ENCODE assay signal across 2 cellular contexts in genomic region chr4:150080875-150081274, GRCh38.
TF ChIP-seq lines count a peak whose summit lies in the region.

No MANE protein-coding gene starts in this region.

TF ChIP-seq in SK-N-SH, 30 proteins besides CTCF, POLR2A, EP300 and RAD21 (continued from another document):
- no peak for TF ChIP-seq NRF1 (IDR thresholded peaks at IDR 0.05; ENCODE audit: low read depth, low read length)
- TF ChIP-seq TEAD4 (IDR thresholded peaks at IDR 0.05; ENCODE audit: borderline replicate concordance, insufficient read depth), result no peak
- TF ChIP-seq YY1 (IDR thresholded peaks at IDR 0.05; ENCODE audit: low read depth), result no peak
- no peak for TF ChIP-seq FOSL2 (IDR thresholded peaks at IDR 0.05; ENCODE audit: borderline replicate concordance, low read depth)
- TF ChIP-seq GABPA (IDR thresholded peaks at IDR 0.05; ENCODE audit: low read depth), result no peak
- TF ChIP-seq FOXM1 (IDR thresholded peaks at IDR 0.05; ENCODE audit: low read depth), result no peak
- no peak for TF ChIP-seq GATA2 (CRISPR knock-in tag; IDR thresholded peaks at IDR 0.05)
TF ChIP-seq in SK-N-SH: peak in this region for 0.

TF ChIP-seq in SK-N-SH treated with all-trans-retinoic acid at 6 μM for 48 hours, 23 proteins besides CTCF, POLR2A, EP300 and RAD21 (continued from another document):
- TF ChIP-seq CSDC2 (CRISPR knock-in tag; IDR thresholded peaks at IDR 0.05) (no peak), ZFP30 (CRISPR knock-in tag; IDR thresholded peaks at IDR 0.05) (no peak), ZNF70 (CRISPR knock-in tag; IDR thresholded peaks at IDR 0.05) (no peak), GLIS3 (CRISPR knock-in tag; IDR thresholded peaks at IDR 0.05) (no peak), PPARA (CRISPR knock-in tag; IDR thresholded peaks at IDR 0.05; ENCODE audit: borderline replicate concordance) (no peak), ISL1 (CRISPR knock-in tag; IDR thresholded peaks at IDR 0.05) (no peak), SNAI2 (CRISPR knock-in tag; IDR thresholded peaks at IDR 0.05) (no peak), ZC3H10 (CRISPR knock-in tag; IDR thresholded peaks at IDR 0.05) (no peak), TOX (CRISPR knock-in tag; IDR thresholded peaks at IDR 0.05; ENCODE audit: borderline replicate concordance) (no peak), ZFP3 (CRISPR knock-in tag; IDR thresholded peaks at IDR 0.05) (no peak), BACH2 (CRISPR knock-in tag; IDR thresholded peaks at IDR 0.05; ENCODE audit: borderline replicate concordance) (no peak)
- TF ChIP-seq, protein P1, sequence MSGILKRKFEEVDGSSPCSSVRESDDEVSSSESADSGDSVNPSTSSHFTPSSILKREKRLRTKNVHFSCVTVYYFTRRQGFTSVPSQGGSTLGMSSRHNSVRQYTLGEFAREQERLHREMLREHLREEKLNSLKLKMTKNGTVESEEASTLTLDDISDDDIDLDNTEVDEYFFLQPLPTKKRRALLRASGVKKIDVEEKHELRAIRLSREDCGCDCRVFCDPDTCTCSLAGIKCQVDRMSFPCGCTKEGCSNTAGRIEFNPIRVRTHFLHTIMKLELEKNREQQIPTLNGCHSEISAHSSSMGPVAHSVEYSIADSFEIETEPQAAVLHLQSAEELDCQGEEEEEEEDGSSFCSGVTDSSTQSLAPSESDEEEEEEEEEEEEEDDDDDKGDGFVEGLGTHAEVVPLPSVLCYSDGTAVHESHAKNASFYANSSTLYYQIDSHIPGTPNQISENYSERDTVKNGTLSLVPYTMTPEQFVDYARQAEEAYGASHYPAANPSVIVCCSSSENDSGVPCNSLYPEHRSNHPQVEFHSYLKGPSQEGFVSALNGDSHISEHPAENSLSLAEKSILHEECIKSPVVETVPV (CRISPR knock-in tag; IDR thresholded peaks at IDR 0.05), result no peak
- TF ChIP-seq, protein P2, sequence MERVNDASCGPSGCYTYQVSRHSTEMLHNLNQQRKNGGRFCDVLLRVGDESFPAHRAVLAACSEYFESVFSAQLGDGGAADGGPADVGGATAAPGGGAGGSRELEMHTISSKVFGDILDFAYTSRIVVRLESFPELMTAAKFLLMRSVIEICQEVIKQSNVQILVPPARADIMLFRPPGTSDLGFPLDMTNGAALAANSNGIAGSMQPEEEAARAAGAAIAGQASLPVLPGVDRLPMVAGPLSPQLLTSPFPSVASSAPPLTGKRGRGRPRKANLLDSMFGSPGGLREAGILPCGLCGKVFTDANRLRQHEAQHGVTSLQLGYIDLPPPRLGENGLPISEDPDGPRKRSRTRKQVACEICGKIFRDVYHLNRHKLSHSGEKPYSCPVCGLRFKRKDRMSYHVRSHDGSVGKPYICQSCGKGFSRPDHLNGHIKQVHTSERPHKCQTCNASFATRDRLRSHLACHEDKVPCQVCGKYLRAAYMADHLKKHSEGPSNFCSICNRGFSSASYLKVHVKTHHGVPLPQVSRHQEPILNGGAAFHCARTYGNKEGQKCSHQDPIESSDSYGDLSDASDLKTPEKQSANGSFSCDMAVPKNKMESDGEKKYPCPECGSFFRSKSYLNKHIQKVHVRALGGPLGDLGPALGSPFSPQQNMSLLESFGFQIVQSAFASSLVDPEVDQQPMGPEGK (CRISPR knock-in tag; IDR thresholded peaks at IDR 0.05; ENCODE audit: borderline replicate concordance), result no peak
